In genomic region chr10:81576336-81576735, GRCh38 we compare ENCODE assay signal across 39 cellular contexts.
"Had no signal": no experiment of that assay in that cellular context is flagged by ENCODE, and none has a peak within 500 bp of the region (broad histone marks: within the 10 kb centered on the region; RNA-seq: fewer than 3 reads in every experiment).

No MANE protein-coding gene starts in this region.

- ATAC-seq: activated CD4-positive, CD25-positive, alpha-beta regulatory T cell treated with anti-CD3 and anti-CD28 coated beads, Interleukin-2, amount 50 U/mL, for 24 hours; heart left ventricle; left lung; lower lobe of right lung; natural killer cell; psoas muscle; stimulated activated memory B cell treated with anti-CD40 and anti-IgM and Interleukin-4, amounts not matched to agents 10 μg/mL and 1 μg/mL and 100 μg/mL, for 72 hours; T-helper 17 cell had no signal

- H3K4me3 ChIP-seq: adrenal gland, heart left ventricle, left lung, lower lobe of right lung, neural progenitor cell, psoas muscle, right atrium auricular region, smooth muscle cell, stomach, thyroid gland, upper lobe of left lung, vagina had no signal

- H3K36me3 ChIP-seq: adrenal gland, heart left ventricle, left lung, lower lobe of right lung, neural progenitor cell, right atrium auricular region, stomach, thyroid gland, upper lobe of left lung, vagina, WERI-Rb-1 had no signal

- DNase-seq: activated CD4-positive, alpha-beta memory T cell treated with anti-CD3 and anti-CD28 coated beads for 36 hours; activated CD4-positive, alpha-beta T cell treated with anti-CD3 and anti-CD28 coated beads, Interleukin-2, amount 10 ng/mL, durations not matched to agents 24 days and 14 days; activated CD8-positive, alpha-beta memory T cell treated with anti-CD3 and anti-CD28 coated beads, Interleukin-2, amount 50 U/mL, for 4 hours; activated effector memory CD4-positive, alpha-beta T cell treated with anti-CD3 and anti-CD28 coated beads, Interleukin-2, amount 50 U/mL, for 16 hours; activated naive CD4-positive, alpha-beta T cell treated with anti-CD3 and anti-CD28 coated beads for 36 hours; activated naive CD8-positive, alpha-beta T cell treated with anti-CD3 and anti-CD28 coated beads for 36 hours; activated T-cell treated with anti-CD3 and anti-CD28 coated beads, Interleukin-2, amount 50 U/mL, for 1 hour; adrenal gland; dermis blood vessel endothelial cell; effector CD4-positive, alpha-beta T cell; erythroblast; heart left ventricle; hypothalamus; immature natural killer cell; kidney; left lung; lower lobe of right lung; mesendoderm; natural killer cell; occipital lobe; psoas muscle; stimulated activated CD4-positive, alpha-beta T cell treated with anti-CD3 and anti-CD28 coated beads, Interleukin-1b, Interleukin-23, amount 100 ng/mL, for 48 hours; stimulated activated CD4-positive, alpha-beta T cell treated with anti-CD3 and anti-CD28 coated beads, Interleukin-4, amount 100 ng/mL, for 4 hours; stimulated activated CD8-positive, alpha-beta memory T cell treated with anti-CD3 and anti-CD28 coated beads, Interleukin-4, amount 100 ng/mL, for 48 hours; stomach; T-helper 17 cell; T1000; thyroid gland; upper lobe of left lung; WERI-Rb-1 had no signal

- H3K27me3 ChIP-seq: adrenal gland, heart left ventricle, left lung, neural progenitor cell, right atrium auricular region, stomach, thyroid gland, upper lobe of left lung, vagina had no signal

- FAIRE-seq: astrocyte, colon, kidney had no signal

- H3K27ac ChIP-seq: adrenal gland, heart left ventricle, left lung, lower lobe of right lung, neural progenitor cell, parathyroid adenoma, psoas muscle, right atrium auricular region, stomach, thyroid gland, upper lobe of left lung, vagina, WERI-Rb-1 had no signal
